In the genomic region with DNA sequence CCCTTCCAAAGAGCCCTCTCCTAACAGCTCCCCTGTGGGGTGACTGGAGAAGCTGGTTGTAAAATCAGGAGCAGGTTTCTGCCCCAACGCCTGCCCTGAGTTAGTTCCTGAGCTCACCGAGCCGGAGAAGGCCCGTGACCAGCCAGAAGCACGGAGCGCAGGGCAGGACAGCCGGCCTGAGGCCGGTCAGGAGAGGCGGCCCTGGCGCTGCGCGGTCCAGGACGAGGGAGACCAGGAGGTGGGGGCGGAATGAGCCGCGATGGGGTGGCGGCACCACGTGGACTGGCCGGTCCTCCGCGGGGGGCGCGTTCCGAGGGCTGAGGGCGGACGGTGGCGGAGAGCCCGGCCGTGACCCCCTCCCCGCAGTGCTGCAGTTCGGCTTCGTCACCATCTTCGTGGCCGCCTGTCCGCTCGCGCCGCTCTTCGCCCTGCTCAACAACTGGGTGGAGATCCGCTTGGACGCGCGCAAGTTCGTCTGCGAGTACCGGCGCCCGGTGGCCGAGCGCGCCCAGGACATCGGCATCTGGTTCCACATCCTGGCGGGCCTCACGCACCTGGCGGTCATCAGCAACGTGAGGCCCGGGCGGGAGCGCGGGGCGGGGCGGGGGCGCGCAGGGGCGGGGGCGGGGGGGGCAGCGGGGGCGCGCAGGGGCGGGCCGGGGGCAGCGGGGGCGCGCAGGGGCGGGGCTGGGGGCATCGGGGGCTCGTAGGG, we compare ENCODE assay signal across 8 cellular contexts. TPM values are rescaled to one million over a fixed set of nuclear protein-coding genes. Genes with fewer than 3 reads are reported as not detected.
A peak's percentile ranks its signal among the peaks of the same experiment; 100 is the strongest.
DNase-seq lines count a peak whose midpoint lies in the region; ATAC-seq, FAIRE-seq and TF ChIP-seq lines count a peak whose summit lies in the region.

No MANE protein-coding gene starts in this region.

- H2AFZ ChIP-seq in HepG2 (ENCODE audit: low read length) = no peak overlapping the region

- TF ChIP-seq POLR2A in NB4 (IDR thresholded peaks at IDR 0.05; ENCODE audit: extremely low read depth, insufficient read length) (no peak), HepG2 (IDR thresholded peaks at IDR 0.05; ENCODE audit: insufficient read depth in 1 of 2, low read depth in 2 of 2, low read length in 2 of 2) (peak in 1 of 2 experiments; percentile 66; a peak in 2 of 4 replicates)

- intact Hi-C loops in HepG2 (cut with micrococcal nuclease; ENCODE audit: unreplicated experiment) = loop anchor here (1.0 kb wide), 1 partner anchor 67 kb away; a partner anchor contains a TSS

- no peaks in the 10 kb centered on the region for H3K27me3 ChIP-seq in BLaER1
- peaks cover 4 to 21% of the 10 kb centered on the region in 2 experiments; a peak in 3 of 5 replicates for H3K27me3 ChIP-seq in HepG2 (ENCODE audit: control insufficient read depth in 1 of 2, insufficient read depth in 2 of 2, low read length in 2 of 2)

- H3K27ac ChIP-seq in BLaER1 (peak overlapping the region; percentile 1; the same call in 1 of the 2 replicates), HepG2 (ENCODE audit: extremely low read length, insufficient read depth, low read length) (peak overlapping the region; percentile 79)

- H3K79me2 ChIP-seq in HepG2 (ENCODE audit: insufficient read depth, low read length) = peaks cover 32% of the 10 kb centered on the region

- H3K9me3 ChIP-seq in BLaER1 (no peaks in the 10 kb centered on the region), HepG2 (ENCODE audit: low read length) (no peaks in the 10 kb centered on the region)

- peak overlapping the region; percentile 63 for H3K4me3 Mint-ChIP-seq in activated CD4-positive, alpha-beta T cell treated with anti-CD3 and anti-CD28 coated beads, Interleukin-2, amount 10 ng/mL, durations not matched to agents 7 days and 5 days

- peaks cover 24% of the 10 kb centered on the region for H3K4me1 ChIP-seq in BLaER1
- peaks cover 64% of the 10 kb centered on the region for H3K4me1 ChIP-seq in HepG2 (ENCODE audit: insufficient read depth, low read length)

- H3K9me3 Mint-ChIP-seq in activated CD4-positive, alpha-beta T cell treated with anti-CD3 and anti-CD28 coated beads, Interleukin-2, amount 10 ng/mL, durations not matched to agents 7 days and 5 days = no peaks in the 10 kb centered on the region

- TF ChIP-seq RAD21 in HepG2 (CRISPR knock-in tag; IDR thresholded peaks at IDR 0.05) = peak; percentile 69

- TF ChIP-seq EP300 in HepG2 (IDR thresholded peaks at IDR 0.05; ENCODE audit: low read depth in 2 of 2, low read length in 2 of 2) (0 out of 4 replicates have a peak, but pooled peaks of 1 of the 2 experiments have one; percentile 28), HepG2 (CRISPR knock-in tag; IDR thresholded peaks at IDR 0.05; ENCODE audit: borderline replicate concordance) (0 out of 2 replicates have a peak, but pooled peaks have one; percentile 8)

- in situ Hi-C loops in HepG2 (cut with HindIII; ENCODE audit: extremely low pct_ligation_motif_present, low pct_unique_long_range_greater_than_20kb) = loop anchor here (5.0 to 25.0 kb wide), 2 partner anchors 125 to 655 kb away; a partner anchor contains a TSS

- H3K36me3 ChIP-seq in BLaER1 = no peaks in the 10 kb centered on the region
- H3K36me3 ChIP-seq in HepG2 (replicated peaks in 1 of 2; ENCODE audit: control insufficient read depth in 1 of 2, insufficient read depth in 2 of 2, low read length in 2 of 2) = no peaks in the 10 kb centered on the region

- H3K27ac Mint-ChIP-seq in activated CD4-positive, alpha-beta T cell treated with anti-CD3 and anti-CD28 coated beads, Interleukin-2, amount 10 ng/mL, durations not matched to agents 7 days and 5 days = peak overlapping the region; percentile 50

- peak; percentile 95 for DNase-seq in GM20000 (ENCODE audit: low spot score)
- DNase-seq in NB4 (ENCODE audit: low read depth) = peak; percentile 52
- peak; percentile 19 for DNase-seq in activated CD4-positive, alpha-beta T cell treated with anti-CD3 and anti-CD28 coated beads, Interleukin-2, amount 10 ng/mL, durations not matched to agents 7 days and 5 days
- peak; percentile 10 for DNase-seq in effector CD8-positive, alpha-beta T cell (lab: John Stamatoyannopoulos, UW)
- peak; percentile 80 for DNase-seq in HepG2 (ENCODE audit: low spot score)
- DNase-seq in stimulated activated CD4-positive, alpha-beta T cell treated with anti-CD3 and anti-CD28 coated beads, Interleukin-4, amount 100 ng/mL, for 1 hour = peak; percentile 28
- no peak for DNase-seq in MV-4-11 (lab: John Stamatoyannopoulos, UW)

- peak; percentile 75 for ATAC-seq in HepG2

- peaks cover 12% of the 10 kb centered on the region for H3K4me1 Mint-ChIP-seq in activated CD4-positive, alpha-beta T cell treated with anti-CD3 and anti-CD28 coated beads, Interleukin-2, amount 10 ng/mL, durations not matched to agents 7 days and 5 days

- no peak for FAIRE-seq in HepG2 (lab: Jason Lieb, UNC)

- under 1% methylated on average over 23 of the region's 77 CpGs for WGBS in HepG2 (ENCODE audit: low lambda C conversion rate)

- H3K36me3 Mint-ChIP-seq in activated CD4-positive, alpha-beta T cell treated with anti-CD3 and anti-CD28 coated beads, Interleukin-2, amount 10 ng/mL, durations not matched to agents 7 days and 5 days (ENCODE audit: low read depth) = no peaks in the 10 kb centered on the region

- CTCF ChIA-PET in activated CD4-positive, alpha-beta T cell treated with anti-CD3 and anti-CD28 coated beads, Interleukin-2, amount 10 ng/mL, durations not matched to agents 7 days and 5 days (lab: Charles Lee) = interaction anchor here (1.2 kb wide), 1 partner anchor 14 kb away, joined by 6 read pairs; no protein-coding TSS in a partner anchor
- CTCF ChIA-PET in HepG2 (lab: Yijun Ruan, JAX; ENCODE audit: low intra/inter-chr PET ratio, low total read pairs) = no interaction called here

- H3K9ac ChIP-seq in BLaER1 (no peak overlapping the region), HepG2 (ENCODE audit: insufficient read depth, low read depth, low read length) (peak overlapping the region; percentile 79)

- TF ChIP-seq CTCF in GM20000 (IDR thresholded peaks at IDR 0.05; ENCODE audit: extremely low read depth, missing control alignments) = no peak
- TF ChIP-seq CTCF in NB4 (IDR thresholded peaks at IDR 0.05; ENCODE audit: low read depth, low read length) = no peak
- TF ChIP-seq CTCF in HepG2 (CRISPR knock-in tag; IDR thresholded peaks at IDR 0.05) = peak; percentile 56

- H4K20me1 ChIP-seq in BLaER1 (no peaks in the 10 kb centered on the region), HepG2 (ENCODE audit: insufficient read depth, low read length) (peaks cover 3% of the 10 kb centered on the region; the same call in 1 of the 2 replicates)

- TSS peak; percentile 74 for BruUV-seq in HepG2 (replicated peaks; lab: Mats Ljungman, UMichigan)

- H3K27me3 Mint-ChIP-seq in activated CD4-positive, alpha-beta T cell treated with anti-CD3 and anti-CD28 coated beads, Interleukin-2, amount 10 ng/mL, durations not matched to agents 7 days and 5 days = peaks cover 33% of the 10 kb centered on the region

- POLR2A ChIA-PET in activated CD4-positive, alpha-beta T cell treated with anti-CD3 and anti-CD28 coated beads, Interleukin-2, amount 10 ng/mL, durations not matched to agents 7 days and 5 days (lab: Charles Lee) = no interaction called here
- POLR2A ChIA-PET in HepG2 (lab: Yijun Ruan, JAX) = interaction anchor here (0.7 to 2.2 kb wide), 8 partner anchors 16 to 656 kb away, joined by 3 to 9 read pairs (median 4); a partner anchor contains a TSS

- H3K4me2 ChIP-seq in BLaER1 = peak overlapping the region; percentile 77
- H3K4me2 ChIP-seq in HepG2 (ENCODE audit: low read depth, low read length) = peak overlapping the region; percentile 73

- peak overlapping the region; percentile 57 for H3K4me3 ChIP-seq in BLaER1
- H3K4me3 ChIP-seq in NB4 (ENCODE audit: low read depth, low read length) = no peak overlapping the region
- peak overlapping the region; percentile 50 to 76 (median 74) for H3K4me3 ChIP-seq in HepG2 (replicated peaks in 1 of 3; ENCODE audit: insufficient read depth in 1 of 3, low read depth in 2 of 3, low read length in 3 of 3)

TF ChIP-seq in HepG2, 621 proteins besides CTCF, POLR2A, EP300 and RAD21 (continues in another document):
- no peak for TF ChIP-seq PPARG (CRISPR knock-in tag; conservative IDR thresholded peaks at IDR 0.05)
- TF ChIP-seq AGO2 (optimal IDR thresholded peaks at IDR 0.05; ENCODE audit: low read depth, low read length) = peak; percentile 60
- TF ChIP-seq, protein P1, sequence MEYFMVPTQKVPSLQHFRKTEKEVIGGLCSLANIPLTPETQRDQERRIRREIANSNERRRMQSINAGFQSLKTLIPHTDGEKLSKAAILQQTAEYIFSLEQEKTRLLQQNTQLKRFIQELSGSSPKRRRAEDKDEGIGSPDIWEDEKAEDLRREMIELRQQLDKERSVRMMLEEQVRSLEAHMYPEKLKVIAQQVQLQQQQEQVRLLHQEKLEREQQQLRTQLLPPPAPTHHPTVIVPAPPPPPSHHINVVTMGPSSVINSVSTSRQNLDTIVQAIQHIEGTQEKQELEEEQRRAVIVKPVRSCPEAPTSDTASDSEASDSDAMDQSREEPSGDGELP (IDR thresholded peaks at IDR 0.05; ENCODE audit: borderline replicate concordance, low read depth) = peak; percentile 47; the same call in 1 of the 2 replicates
- TF ChIP-seq NFKBIZ (CRISPR knock-in tag; IDR thresholded peaks at IDR 0.05) = no peak

RNA-seq across cellular contexts. Expression of a gene that starts 29.0 kb away (rescaled TPM):
- under 1 TPM; 0.12 TPM for total RNA-seq in activated CD4-positive, alpha-beta T cell treated with anti-CD3 and anti-CD28 coated beads, Interleukin-2, amount 10 ng/mL, durations not matched to agents 7 days and 5 days
- 3.7 and 4.9 TPM in 2 replicates for total RNA-seq in HepG2 (2016; rRNA removed; fragmentation: Illumina TruSeq; extraction: Trizol)
- total RNA-seq in HepG2 (2016; cell fraction: cytosol; rRNA removed; fragmentation: Illumina TruSeq; extraction: Trizol; ENCODE audit: low read depth) = 1.7 and 1.9 TPM in 2 replicates
- 2.9 and 5.5 TPM in 2 replicates for total RNA-seq in HepG2 (2016; cell fraction: insoluble cytoplasmic fraction; rRNA removed; fragmentation: Illumina TruSeq; extraction: Trizol)
- 3.2 and 4.1 TPM in 2 replicates for total RNA-seq in HepG2 (2016; cell fraction: membrane; rRNA removed; fragmentation: Illumina TruSeq; extraction: Trizol)
- 4.7 and 5.1 TPM in 2 replicates for total RNA-seq in HepG2 (2016; cell fraction: nucleus; rRNA removed; fragmentation: Illumina TruSeq; extraction: Trizol)
- 4.1 and 4.9 TPM in 2 replicates for polyA plus RNA-seq in HepG2 (2011; rRNA removed)
- polyA plus RNA-seq in HepG2 (2011; cell fraction: cytosol; rRNA removed) = 2.9 and 3.9 TPM in 2 replicates
- polyA plus RNA-seq in HepG2 (2011; cell fraction: nucleus; rRNA removed) = 29.8 and 33.6 TPM in 2 replicates
- polyA plus RNA-seq in HepG2 (2012) = 8.8 and 10.8 TPM in 2 replicates
- 3.3 and 3.8 TPM in 2 replicates for polyA plus RNA-seq in HepG2 (2016; cell fraction: cytosol; fragmentation: Illumina TruSeq; extraction: Trizol; ENCODE audit: low read depth)
- 7.5 and 11.5 TPM in 2 replicates for polyA plus RNA-seq in HepG2 (2016; cell fraction: insoluble cytoplasmic fraction; fragmentation: Illumina TruSeq; extraction: Trizol; ENCODE audit: low read depth)
- 7.5 and 8.6 TPM in 2 replicates for polyA plus RNA-seq in HepG2 (2016; cell fraction: membrane; fragmentation: Illumina TruSeq; extraction: Trizol; ENCODE audit: low read depth)
- polyA plus RNA-seq in HepG2 (2016; cell fraction: nucleus; fragmentation: Illumina TruSeq; extraction: Trizol; ENCODE audit: insufficient read depth, low read depth) = 14.9 and 15.8 TPM in 2 replicates
- polyA minus RNA-seq in HepG2 (2011; rRNA and poly(A)+ RNA removed; ENCODE audit: low replicate concordance) = 1.1 and 16.7 TPM in 2 replicates
- 5.1 and 8.4 TPM in 2 replicates for polyA minus RNA-seq in HepG2 (2011; cell fraction: cytosol; rRNA and poly(A)+ RNA removed)
- polyA minus RNA-seq in HepG2 (2011; cell fraction: nucleus; rRNA and poly(A)+ RNA removed) = 13.8 and 18.4 TPM in 2 replicates
